ENCODE assay signal across 21 cellular contexts in the genomic region with DNA sequence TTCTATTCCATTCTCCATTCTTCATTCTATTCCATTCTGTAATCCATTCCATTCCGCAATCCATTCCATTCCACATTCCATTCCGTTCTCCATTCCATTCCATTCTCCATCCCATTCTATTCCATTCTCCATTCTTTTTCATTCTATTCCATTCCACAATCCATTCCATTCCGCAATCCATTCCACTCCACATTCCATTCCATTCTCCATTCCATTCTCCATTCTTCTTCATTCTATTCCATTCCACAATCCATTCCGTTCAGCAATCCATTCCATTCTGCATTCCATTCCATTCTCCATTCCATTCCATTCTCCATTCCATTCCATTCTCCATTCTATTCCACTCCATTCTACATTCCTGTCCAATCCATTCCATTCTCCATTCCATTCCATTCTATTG.
DNase-seq lines count a peak whose midpoint lies in the region; ATAC-seq, FAIRE-seq and TF ChIP-seq lines count a peak whose summit lies in the region.
"Had no signal": no experiment of that assay in that cellular context is flagged by ENCODE, and none has a peak within 500 bp of the region (broad histone marks: within the 10 kb centered on the region; RNA-seq: fewer than 3 reads in every experiment).

No MANE protein-coding gene starts in this region.

- H3K4me1 ChIP-seq in A549 (no peaks in the 10 kb centered on the region), HCT116 (ENCODE audit: control insufficient read depth in 1 of 2, insufficient read depth in 2 of 2, low read length in 2 of 2) (no peaks in the 10 kb centered on the region), rectal smooth muscle tissue (ENCODE audit: control insufficient read depth, insufficient read depth, low read length) (no peaks in the 10 kb centered on the region)

- H3K27ac ChIP-seq in A549, result no peak overlapping the region
- H3K27ac ChIP-seq in HCT116 (ENCODE audit: low read depth, low read length), result no peak overlapping the region
- no peak overlapping the region for H3K27ac ChIP-seq in rectal smooth muscle tissue (ENCODE audit: low read depth, low read length)
- H3K27ac ChIP-seq: C4-2B, HL-60, KMS-11 had no signal

- TF ChIP-seq EP300 in A549 (IDR thresholded peaks at IDR 0.05), result no peak

- no peak overlapping the region for H2AFZ ChIP-seq in HCT116 (ENCODE audit: low read depth, low read length, poor library complexity, severe bottlenecking)

- no peaks in the 10 kb centered on the region for H3K9me2 ChIP-seq in HCT116 (ENCODE audit: insufficient read depth)

- H3K9me3 ChIP-seq in A549, result peaks cover 11% of the 10 kb centered on the region; the same call in 2 of the 3 replicates
- H3K9me3 ChIP-seq in HCT116 (ENCODE audit: control insufficient read depth in 1 of 2, insufficient read depth in 1 of 2, low read depth in 1 of 2, low read length in 2 of 2), result peaks cover 18 to 26% of the 10 kb centered on the region in 2 experiments; a peak in 3 of 4 replicates

- TF ChIP-seq POLR2A in A549 (IDR thresholded peaks at IDR 0.05; ENCODE audit: low read length) (no peak), HCT116 (IDR thresholded peaks at IDR 0.05; ENCODE audit: borderline replicate concordance, extremely low read depth, insufficient read depth, insufficient read length) (no peak)

- no peaks in the 10 kb centered on the region; the same call in 1 of the 2 replicates for H4K20me1 ChIP-seq in HCT116 (ENCODE audit: insufficient read depth)

- CTCF ChIA-PET in A549 (lab: Yijun Ruan, JAX) (no interaction called here), HCT116 (lab: Charles Lee) (no interaction called here), WTC11 (lab: Charles Lee) (no interaction called here)

- BruUV-seq in HCT116 (replicated peaks; lab: Mats Ljungman, UMichigan), result no TSS peak

- H3K27me3 ChIP-seq in HCT116 (ENCODE audit: insufficient read depth, low read length) (no peaks in the 10 kb centered on the region), rectal smooth muscle tissue (ENCODE audit: control insufficient read depth, insufficient read depth, low read length) (no peaks in the 10 kb centered on the region)

- no peak overlapping the region for H3K27ac Mint-ChIP-seq in WTC11
- H3K27ac Mint-ChIP-seq: CD4-positive, alpha-beta T cell; HFFc6 had no signal

- intact Hi-C loops in HCT116 (cut with micrococcal nuclease), result no loop called here

- DNase-seq in A549 (ENCODE audit: low read depth in 1 of 2, low spot score in 1 of 2), result peak in 1 of 2 experiments; percentile 27
- DNase-seq in HCT116 (ENCODE audit: low read depth, low spot score), result no peak
- no peak for DNase-seq in WTC11 (ENCODE audit: low spot score)
- DNase-seq in NK-92 (lab: John Stamatoyannopoulos, UW; ENCODE audit: unreplicated experiment), result no peak
- DNase-seq in mucosa of gallbladder (ENCODE audit: low spot score), result no peak
- no peak for DNase-seq in HuH-7.5 (ENCODE audit: low spot score)
- DNase-seq: AML-193; CD4-positive, alpha-beta T cell; DMS153; DND-41; EL; HCEC 1CT; HFFc6 had no signal

- WGBS in A549 (ENCODE audit: missing lambda C conversion rate), result 96% methylated on average over 4 of the region's 4 CpGs

- H3K4me2 ChIP-seq in A549, result no peak overlapping the region
- H3K4me2 ChIP-seq in HCT116 (ENCODE audit: low read length), result no peak overlapping the region
- H3K4me2 ChIP-seq: KMS-11 had no signal

- H3K9ac ChIP-seq in HCT116 (ENCODE audit: low read length), result no peak overlapping the region
- H3K9ac ChIP-seq in rectal smooth muscle tissue (ENCODE audit: low read length), result peak overlapping the region; percentile 4
- H3K9ac ChIP-seq: KMS-11 had no signal

- no peaks in the 10 kb centered on the region for H3K9me3 Mint-ChIP-seq in WTC11
- H3K9me3 Mint-ChIP-seq: CD4-positive, alpha-beta T cell; HFFc6 had no signal

- no peaks in the 10 kb centered on the region for H3K27me3 Mint-ChIP-seq in WTC11 (ENCODE audit: low read depth)
- H3K27me3 Mint-ChIP-seq: CD4-positive, alpha-beta T cell had no signal

- H3K36me3 ChIP-seq in HCT116 (ENCODE audit: control insufficient read depth in 1 of 2, insufficient read depth in 2 of 2, low read length in 2 of 2) (no peaks in the 10 kb centered on the region), rectal smooth muscle tissue (ENCODE audit: control insufficient read depth, insufficient read depth, low read length) (no peaks in the 10 kb centered on the region)

- no peak for FAIRE-seq in A549 (lab: Jason Lieb, UNC)
- FAIRE-seq: A204.1, GM12878, GM19239, H54 had no signal

- RAD21 ChIA-PET in HCT116 (lab: Charles Lee; ENCODE audit: low non-redundant PET in 1 of 2, low total read pairs in 2 of 2, uncharacterized antibody in 2 of 2, unreplicated experiment in 2 of 2), result no interaction called here

- TF ChIP-seq RAD21 in A549 (conservative IDR thresholded peaks at IDR 0.05 in 1 of 2, IDR thresholded peaks at IDR 0.05 in 1 of 2) (no peak), HCT116 (IDR thresholded peaks at IDR 0.05; ENCODE audit: low read depth) (no peak)

- no peaks in the 10 kb centered on the region for H3K4me1 Mint-ChIP-seq in WTC11

- TF ChIP-seq CTCF in A549 (IDR thresholded peaks at IDR 0.05) (no peak), HCT116 (IDR thresholded peaks at IDR 0.05 in 2 of 3, conservative IDR thresholded peaks at IDR 0.05 in 1 of 3; ENCODE audit: borderline replicate concordance in 1 of 3, insufficient read depth in 1 of 3, low read depth in 2 of 3, low read length in 2 of 3) (no peak), WTC11 (IDR thresholded peaks at IDR 0.05) (no peak)

- H3K4me3 ChIP-seq in A549, result no peak overlapping the region
- no peak overlapping the region for H3K4me3 ChIP-seq in HCT116 (replicated peaks in 1 of 2; ENCODE audit: low read depth in 1 of 2, low read length in 2 of 2)
- H3K4me3 ChIP-seq in rectal smooth muscle tissue (ENCODE audit: low read length), result no peak overlapping the region
- H3K4me3 ChIP-seq: GM12878 had no signal

- ATAC-seq in A549 (no peak), HCT116 (no peak), WTC11 (no peak)
- ATAC-seq: GM12878 had no signal

- H3K4me3 Mint-ChIP-seq in WTC11, result no peak overlapping the region
- H3K4me3 Mint-ChIP-seq: CD4-positive, alpha-beta T cell; HFFc6 had no signal

- no peaks in the 10 kb centered on the region for H3K79me2 ChIP-seq in HCT116 (ENCODE audit: insufficient read depth, low read length)

- POLR2A ChIA-PET in A549 (lab: Yijun Ruan, JAX) (no interaction called here), HCT116 (lab: Charles Lee) (no interaction called here), WTC11 (lab: Charles Lee) (no interaction called here)

- no peaks in the 10 kb centered on the region for H3K36me3 Mint-ChIP-seq in WTC11

TF ChIP-seq in A549, 52 proteins besides CTCF, POLR2A, EP300 and RAD21:
- TF ChIP-seq EHMT2 (IDR thresholded peaks at IDR 0.05; ENCODE audit: low read depth), result peak; percentile 9; the same call in 1 of the 2 replicates
- TF ChIP-seq, protein P1, sequence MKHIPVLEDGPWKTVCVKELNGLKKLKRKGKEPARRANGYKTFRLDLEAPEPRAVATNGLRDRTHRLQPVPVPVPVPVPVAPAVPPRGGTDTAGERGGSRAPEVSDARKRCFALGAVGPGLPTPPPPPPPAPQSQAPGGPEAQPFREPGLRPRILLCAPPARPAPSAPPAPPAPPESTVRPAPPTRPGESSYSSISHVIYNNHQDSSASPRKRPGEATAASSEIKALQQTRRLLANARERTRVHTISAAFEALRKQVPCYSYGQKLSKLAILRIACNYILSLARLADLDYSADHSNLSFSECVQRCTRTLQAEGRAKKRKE (CRISPR knock-in tag; IDR thresholded peaks at IDR 0.05; ENCODE audit: low read depth), result no peak

TF ChIP-seq in HCT116, 20 proteins besides CTCF, POLR2A, EP300 and RAD21:
- TF ChIP-seq SP1 (IDR thresholded peaks at IDR 0.05; ENCODE audit: low read depth) (0 out of 2 replicates have a peak, but pooled peaks have one; percentile 14), EZH2phosphoT487 (IDR thresholded peaks at IDR 0.05; ENCODE audit: borderline replicate concordance) (no peak)

TF ChIP-seq in WTC11, 78 proteins besides CTCF, POLR2A, EP300 and RAD21:
- TF ChIP-seq KAT7 (CRISPR knock-in tag; IDR thresholded peaks at IDR 0.05; ENCODE audit: borderline replicate concordance) (no peak), ZNF121 (CRISPR knock-in tag; IDR thresholded peaks at IDR 0.05) (no peak)
- TF ChIP-seq, protein P2, sequence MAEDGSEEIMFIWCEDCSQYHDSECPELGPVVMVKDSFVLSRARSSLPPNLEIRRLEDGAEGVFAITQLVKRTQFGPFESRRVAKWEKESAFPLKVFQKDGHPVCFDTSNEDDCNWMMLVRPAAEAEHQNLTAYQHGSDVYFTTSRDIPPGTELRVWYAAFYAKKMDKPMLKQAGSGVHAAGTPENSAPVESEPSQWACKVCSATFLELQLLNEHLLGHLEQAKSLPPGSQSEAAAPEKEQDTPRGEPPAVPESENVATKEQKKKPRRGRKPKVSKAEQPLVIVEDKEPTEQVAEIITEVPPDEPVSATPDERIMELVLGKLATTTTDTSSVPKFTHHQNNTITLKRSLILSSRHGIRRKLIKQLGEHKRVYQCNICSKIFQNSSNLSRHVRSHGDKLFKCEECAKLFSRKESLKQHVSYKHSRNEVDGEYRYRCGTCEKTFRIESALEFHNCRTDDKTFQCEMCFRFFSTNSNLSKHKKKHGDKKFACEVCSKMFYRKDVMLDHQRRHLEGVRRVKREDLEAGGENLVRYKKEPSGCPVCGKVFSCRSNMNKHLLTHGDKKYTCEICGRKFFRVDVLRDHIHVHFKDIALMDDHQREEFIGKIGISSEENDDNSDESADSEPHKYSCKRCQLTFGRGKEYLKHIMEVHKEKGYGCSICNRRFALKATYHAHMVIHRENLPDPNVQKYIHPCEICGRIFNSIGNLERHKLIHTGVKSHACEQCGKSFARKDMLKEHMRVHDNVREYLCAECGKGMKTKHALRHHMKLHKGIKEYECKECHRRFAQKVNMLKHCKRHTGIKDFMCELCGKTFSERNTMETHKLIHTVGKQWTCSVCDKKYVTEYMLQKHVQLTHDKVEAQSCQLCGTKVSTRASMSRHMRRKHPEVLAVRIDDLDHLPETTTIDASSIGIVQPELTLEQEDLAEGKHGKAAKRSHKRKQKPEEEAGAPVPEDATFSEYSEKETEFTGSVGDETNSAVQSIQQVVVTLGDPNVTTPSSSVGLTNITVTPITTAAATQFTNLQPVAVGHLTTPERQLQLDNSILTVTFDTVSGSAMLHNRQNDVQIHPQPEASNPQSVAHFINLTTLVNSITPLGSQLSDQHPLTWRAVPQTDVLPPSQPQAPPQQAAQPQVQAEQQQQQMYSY (CRISPR knock-in tag; IDR thresholded peaks at IDR 0.05), result peak; percentile 81
